9 cellular contexts compared by ENCODE assay signal in genomic region chr22:37819100-37819433, GRCh38. TPM values are rescaled to one million over a fixed set of nuclear protein-coding genes. Genes with fewer than 3 reads are reported as not detected.
A peak's percentile ranks its signal among the peaks of the same experiment; 100 is the strongest.
DNase-seq lines count a peak whose midpoint lies in the region; ATAC-seq and TF ChIP-seq lines count a peak whose summit lies in the region.
"Had no signal": no experiment of that assay in that cellular context is flagged by ENCODE, and none has a peak within 500 bp of the region (broad histone marks: within the 10 kb centered on the region; RNA-seq: fewer than 3 reads in every experiment).

No MANE protein-coding gene starts in this region.

- no peak for TF ChIP-seq EP300 in esophagus muscularis mucosa (IDR thresholded peaks at IDR 0.05)

- CTCF ChIA-PET in activated CD8-positive, alpha-beta memory T cell treated with anti-CD3 and anti-CD28 coated beads, Interleukin-2, amount 10 ng/mL, durations not matched to agents 7 days and 5 days (lab: Charles Lee) = interaction anchor here (0.7 to 7.2 kb wide), 23 partner anchors 8 to 594 kb away, joined by 3 to 138 read pairs (median 9); partner anchors contain the start of genes ANKRD54, C22orf23, EIF3L and GCAT

- TF ChIP-seq POLR2A in esophagus muscularis mucosa (IDR thresholded peaks at IDR 0.05; ENCODE audit: low read depth) = no peak

- no peak for DNase-seq in AG10803 (ENCODE audit: low read depth)
- no peak for DNase-seq in MM.1S
- DNase-seq in esophagus muscularis mucosa (ENCODE audit: extremely low spot score) = no peak
- no peak for DNase-seq in neuronal stem cell (ENCODE audit: low spot score)
- no peak for DNase-seq in NCI-H2029 treated with DMSO at 0.1 percent for 48 hours (lab: John Stamatoyannopoulos, UW)
- no peak for DNase-seq in activated CD8-positive, alpha-beta memory T cell treated with anti-CD3 and anti-CD28 coated beads, Interleukin-2, amount 10 ng/mL, durations not matched to agents 7 days and 5 days
- no peak for DNase-seq in amygdala (lab: John Stamatoyannopoulos, UW)

- H2AFZ ChIP-seq in MM.1S (ENCODE audit: low read length) = peak overlapping the region; percentile 72; the same call in 1 of the 2 replicates
- H2AFZ ChIP-seq in neuronal stem cell (ENCODE audit: low read length) = peak overlapping the region; percentile 93
- H2AFZ ChIP-seq: PC-9 had no signal

- H3K27me3 ChIP-seq in MM.1S (replicated peaks; ENCODE audit: insufficient read depth, low read length) (peaks cover 29% of the 10 kb centered on the region), esophagus muscularis mucosa (peaks cover 0 to 53% (median 0%) of the 10 kb centered on the region in 4 donors), neuronal stem cell (ENCODE audit: control insufficient read depth in 3 of 3, insufficient read depth in 3 of 3, low read depth in 1 of 3, low read length in 3 of 3) (peaks cover 0 to 38% (median 10%) of the 10 kb centered on the region in 3 experiments)

- TF ChIP-seq CTCF in AG10803 (conservative IDR thresholded peaks at IDR 0.05; ENCODE audit: low read length) = no peak
- TF ChIP-seq CTCF in MM.1S (IDR thresholded peaks at IDR 0.05; ENCODE audit: low read length) = no peak
- no peak for TF ChIP-seq CTCF in esophagus muscularis mucosa (IDR thresholded peaks at IDR 0.05)

- H3K27ac ChIP-seq in MM.1S (ENCODE audit: low read length) = no peak overlapping the region
- no peak overlapping the region for H3K27ac ChIP-seq in esophagus muscularis mucosa (replicated peaks in 1 of 4)
- H3K27ac ChIP-seq in neuronal stem cell (replicated peaks; ENCODE audit: low read length) = no peak overlapping the region
- H3K27ac ChIP-seq: PC-9 had no signal

- peak overlapping the region; percentile 90; the same call in 1 of the 2 replicates for H3K4me2 ChIP-seq in MM.1S (ENCODE audit: low read depth, low read length)
- peak overlapping the region; percentile 90 for H3K4me2 ChIP-seq in neuronal stem cell (ENCODE audit: insufficient read depth, low read length, poor library complexity, severe bottlenecking)
- H3K4me2 ChIP-seq: PC-9 had no signal

- no peaks in the 10 kb centered on the region for H3K9me3 Mint-ChIP-seq in activated CD8-positive, alpha-beta memory T cell treated with anti-CD3 and anti-CD28 coated beads, Interleukin-2, amount 10 ng/mL, durations not matched to agents 7 days and 5 days (ENCODE audit: low read depth)

- H4K8ac ChIP-seq in neuronal stem cell (ENCODE audit: low read depth, low read length) = no peak overlapping the region

- peaks cover 33% of the 10 kb centered on the region for H3K27me3 Mint-ChIP-seq in activated CD8-positive, alpha-beta memory T cell treated with anti-CD3 and anti-CD28 coated beads, Interleukin-2, amount 10 ng/mL, durations not matched to agents 7 days and 5 days

- no peak overlapping the region for H2BK15ac ChIP-seq in neuronal stem cell (ENCODE audit: low read length)

- H3K4me3 ChIP-seq in AG10803 (ENCODE audit: low read length) (peak overlapping the region; percentile 15; the same call in 1 of the 2 replicates), MM.1S (ENCODE audit: low read length) (no peak overlapping the region), esophagus muscularis mucosa (peak overlapping the region; percentile 40 to 59 (median 51)), neuronal stem cell (ENCODE audit: low read length in 2 of 2) (no peak overlapping the region)
- H3K4me3 ChIP-seq: PC-9 had no signal

- no peak overlapping the region for H4K91ac ChIP-seq in neuronal stem cell (ENCODE audit: low read depth, low read length, poor library complexity)

- H3K4ac ChIP-seq in neuronal stem cell (ENCODE audit: low read length) = no peak overlapping the region

- H3K9ac ChIP-seq in MM.1S (ENCODE audit: low read length) (no peak overlapping the region), neuronal stem cell (ENCODE audit: low read depth, low read length, poor library complexity) (peak overlapping the region; percentile 89)

- H3K36me3 Mint-ChIP-seq in activated CD8-positive, alpha-beta memory T cell treated with anti-CD3 and anti-CD28 coated beads, Interleukin-2, amount 10 ng/mL, durations not matched to agents 7 days and 5 days = no peaks in the 10 kb centered on the region

- 34% methylated on average over 14 of the region's 14 CpGs for WGBS in esophagus muscularis mucosa
- WGBS in neuronal stem cell (ENCODE audit: extremely low coverage in 2 of 2, insufficient read length in 2 of 2, insufficient replicate concordance in 1 of 2), 2 donors = no CpG with 5 or more reads among the region's 14 CpGs

- peak overlapping the region; percentile 79 for H2AK5ac ChIP-seq in neuronal stem cell (ENCODE audit: low read depth, low read length)

- H3K4me1 ChIP-seq in MM.1S (ENCODE audit: low read length) = peaks cover 4% of the 10 kb centered on the region
- H3K4me1 ChIP-seq in esophagus muscularis mucosa = peaks cover 17 to 22% (median 20%) of the 10 kb centered on the region in 4 donors
- peaks cover 18 to 20% of the 10 kb centered on the region in 2 donors for H3K4me1 ChIP-seq in neuronal stem cell (ENCODE audit: control insufficient read depth in 2 of 2, insufficient read depth in 1 of 2, low read depth in 1 of 2, low read length in 2 of 2)

- H3K4me3 Mint-ChIP-seq in activated CD8-positive, alpha-beta memory T cell treated with anti-CD3 and anti-CD28 coated beads, Interleukin-2, amount 10 ng/mL, durations not matched to agents 7 days and 5 days = no peak overlapping the region

- H3K79me1 ChIP-seq in neuronal stem cell (ENCODE audit: low read depth, low read length) = no peaks in the 10 kb centered on the region

- peak overlapping the region; percentile 87 for H3K23ac ChIP-seq in neuronal stem cell (ENCODE audit: low read depth, low read length, poor library complexity)

- peak overlapping the region; percentile 88 for H2BK5ac ChIP-seq in neuronal stem cell (ENCODE audit: low read length)

- intact Hi-C loops in esophagus muscularis mucosa (cut with DNase I) = loop anchor here (5.0 kb wide), 1 partner anchor 148 kb away; no protein-coding TSS in a partner anchor

- H3K79me2 ChIP-seq in MM.1S (ENCODE audit: low read length) = no peaks in the 10 kb centered on the region

- H3K4me1 Mint-ChIP-seq in activated CD8-positive, alpha-beta memory T cell treated with anti-CD3 and anti-CD28 coated beads, Interleukin-2, amount 10 ng/mL, durations not matched to agents 7 days and 5 days = peaks cover 16% of the 10 kb centered on the region

- H2BK120ac ChIP-seq in neuronal stem cell (ENCODE audit: low read depth, low read length) = no peak overlapping the region

- H2BK12ac ChIP-seq in neuronal stem cell (ENCODE audit: low read length) = no peak overlapping the region

- H3F3A ChIP-seq in MM.1S (ENCODE audit: insufficient read depth, low read length) = no peaks in the 10 kb centered on the region

- H3K27ac Mint-ChIP-seq in activated CD8-positive, alpha-beta memory T cell treated with anti-CD3 and anti-CD28 coated beads, Interleukin-2, amount 10 ng/mL, durations not matched to agents 7 days and 5 days = no peak overlapping the region

- H3K9me2 ChIP-seq in MM.1S (replicated peaks; ENCODE audit: insufficient read depth, low read length) = no peaks in the 10 kb centered on the region

- no peaks in the 10 kb centered on the region for H4K20me1 ChIP-seq in MM.1S (ENCODE audit: insufficient read depth, low read length)

- ATAC-seq in activated CD8-positive, alpha-beta memory T cell treated with anti-CD3 and anti-CD28 coated beads, Interleukin-2, amount 10 ng/mL, durations not matched to agents 7 days and 5 days = no peak
- ATAC-seq in HG02798 (IDR thresholded peaks at IDR 0.05; ENCODE audit: poor library complexity, unreplicated experiment) = no peak

- peak overlapping the region; percentile 86 for H3K14ac ChIP-seq in neuronal stem cell (ENCODE audit: low read length)

- no peaks in the 10 kb centered on the region for H3K9me3 ChIP-seq in MM.1S (replicated peaks; ENCODE audit: insufficient read depth, low read length)
- H3K9me3 ChIP-seq in esophagus muscularis mucosa = no peaks in the 10 kb centered on the region
- peaks cover 0 to 2% of the 10 kb centered on the region in 2 donors for H3K9me3 ChIP-seq in neuronal stem cell (replicated peaks in 1 of 2; ENCODE audit: control insufficient read depth in 2 of 2, insufficient read depth in 1 of 2, low read depth in 1 of 2, low read length in 2 of 2)

- H3K36me3 ChIP-seq in MM.1S (replicated peaks; ENCODE audit: insufficient read depth, low read length) (no peaks in the 10 kb centered on the region), esophagus muscularis mucosa (peaks cover 0 to 28% (median 15%) of the 10 kb centered on the region in 4 donors), neuronal stem cell (replicated peaks in 1 of 2; ENCODE audit: control insufficient read depth in 2 of 2, insufficient read depth in 2 of 2, low read length in 2 of 2) (peaks cover 13 to 23% of the 10 kb centered on the region in 2 donors)

- H3K18ac ChIP-seq in neuronal stem cell (ENCODE audit: low read length) = peak overlapping the region; percentile 44

RNA-seq across cellular contexts. Expression of gene GALR3, which starts 4.1 kb away (rescaled TPM):
- not detected for total RNA-seq in esophagus muscularis mucosa
- polyA plus RNA-seq in neuronal stem cell (2013, experiment 1 of 2) = 0.13 TPM
- 0.06 TPM for polyA plus RNA-seq in neuronal stem cell (2013, experiment 2 of 2)
- total RNA-seq in activated CD8-positive, alpha-beta memory T cell treated with anti-CD3 and anti-CD28 coated beads, Interleukin-2, amount 10 ng/mL, durations not matched to agents 7 days and 5 days = not detected

RNA-seq across cellular contexts. Expression of gene GCAT, which starts 11.3 kb away (rescaled TPM):
- total RNA-seq in esophagus muscularis mucosa = 10 to 100 TPM; 11.6 to 15.2 (median 12.3) TPM
- 22.8 TPM for polyA plus RNA-seq in neuronal stem cell (2013, experiment 1 of 2)
- polyA plus RNA-seq in neuronal stem cell (2013, experiment 2 of 2) = 22.6 TPM
- 10 to 100 TPM; 14.9 to 18.3 TPM for total RNA-seq in activated CD8-positive, alpha-beta memory T cell treated with anti-CD3 and anti-CD28 coated beads, Interleukin-2, amount 10 ng/mL, durations not matched to agents 7 days and 5 days

RNA-seq across cellular contexts. Expression of gene ANKRD54, which starts 25.1 kb away (rescaled TPM):
- total RNA-seq in esophagus muscularis mucosa = 10 to 100 TPM; 27.4 to 64.2 (median 48.1) TPM
- polyA plus RNA-seq in neuronal stem cell (2013, experiment 1 of 2) = 14.6 TPM
- 14.0 TPM for polyA plus RNA-seq in neuronal stem cell (2013, experiment 2 of 2)
- 10 to 100 TPM; 27.2 to 31.2 TPM for total RNA-seq in activated CD8-positive, alpha-beta memory T cell treated with anti-CD3 and anti-CD28 coated beads, Interleukin-2, amount 10 ng/mL, durations not matched to agents 7 days and 5 days

RNA-seq across cellular contexts. Expression of gene EIF3L, which starts 30.2 kb away (rescaled TPM):
- 100 to 1,000 TPM; 348 to 494 (median 425) TPM for total RNA-seq in esophagus muscularis mucosa
- 1,054 TPM for polyA plus RNA-seq in neuronal stem cell (2013, experiment 1 of 2)
- polyA plus RNA-seq in neuronal stem cell (2013, experiment 2 of 2) = 1,005 TPM
- 100 to 1,000 TPM; 218 to 370 TPM for total RNA-seq in activated CD8-positive, alpha-beta memory T cell treated with anti-CD3 and anti-CD28 coated beads, Interleukin-2, amount 10 ng/mL, durations not matched to agents 7 days and 5 days

Comparison
In these comparisons a context has a peak if more than half of its experiments do, and no peak if none do; other contexts are left out.
1. H3K4me3 ChIP-seq: peak in AG10803 (single experiment) and esophagus muscularis mucosa (4 of 4); none in MM.1S (single experiment) and neuronal stem cell (0 of 2).